1 cellular context compared by ENCODE assay signal in the genomic region with DNA sequence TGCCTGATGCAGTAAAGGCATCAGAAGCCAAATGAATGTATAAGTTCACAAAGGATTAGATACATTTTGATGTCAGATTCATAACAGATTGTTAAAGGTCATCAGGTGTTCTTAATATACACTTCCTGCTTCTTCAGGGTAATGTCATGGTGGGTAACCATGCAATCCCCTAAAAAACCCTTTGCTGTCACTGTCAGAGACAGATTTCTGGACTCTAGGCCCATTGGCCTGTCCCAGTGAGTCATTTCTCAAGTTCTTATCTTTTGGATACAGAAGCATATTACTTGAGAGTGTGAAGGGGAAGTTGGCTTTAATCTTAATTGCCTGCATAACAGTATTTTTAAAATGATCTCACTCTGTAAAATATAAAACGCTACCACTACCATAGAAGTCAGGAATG.
TF ChIP-seq lines count a peak whose summit lies in the region.

No MANE protein-coding gene starts in this region.

TF ChIP-seq in GM12878, 131 proteins besides CTCF, POLR2A, EP300 and RAD21 (continued from another document):
- TF ChIP-seq SREBF2 (IDR thresholded peaks at IDR 0.05; ENCODE audit: low read length) = no peak
- TF ChIP-seq NBN (IDR thresholded peaks at IDR 0.05) = peak; percentile 60; the same call in 1 of the 2 replicates
- TF ChIP-seq IKZF1 (conservative IDR thresholded peaks at IDR 0.05) = peak; percentile 93
- TF ChIP-seq POU2F2 (IDR thresholded peaks at IDR 0.05; ENCODE audit: borderline replicate concordance, low read depth, low read length) = peak; percentile 62; the same call in 1 of the 3 replicates
- TF ChIP-seq, protein P1, sequence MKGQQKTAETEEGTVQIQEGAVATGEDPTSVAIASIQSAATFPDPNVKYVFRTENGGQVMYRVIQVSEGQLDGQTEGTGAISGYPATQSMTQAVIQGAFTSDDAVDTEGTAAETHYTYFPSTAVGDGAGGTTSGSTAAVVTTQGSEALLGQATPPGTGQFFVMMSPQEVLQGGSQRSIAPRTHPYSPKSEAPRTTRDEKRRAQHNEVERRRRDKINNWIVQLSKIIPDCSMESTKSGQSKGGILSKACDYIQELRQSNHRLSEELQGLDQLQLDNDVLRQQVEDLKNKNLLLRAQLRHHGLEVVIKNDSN (IDR thresholded peaks at IDR 0.05; ENCODE audit: borderline replicate concordance, extremely low read length, insufficient read depth, low read depth, low read length) = no peak
- peak; percentile 94 for TF ChIP-seq JUNB (IDR thresholded peaks at IDR 0.05)
- TF ChIP-seq, protein P2, sequence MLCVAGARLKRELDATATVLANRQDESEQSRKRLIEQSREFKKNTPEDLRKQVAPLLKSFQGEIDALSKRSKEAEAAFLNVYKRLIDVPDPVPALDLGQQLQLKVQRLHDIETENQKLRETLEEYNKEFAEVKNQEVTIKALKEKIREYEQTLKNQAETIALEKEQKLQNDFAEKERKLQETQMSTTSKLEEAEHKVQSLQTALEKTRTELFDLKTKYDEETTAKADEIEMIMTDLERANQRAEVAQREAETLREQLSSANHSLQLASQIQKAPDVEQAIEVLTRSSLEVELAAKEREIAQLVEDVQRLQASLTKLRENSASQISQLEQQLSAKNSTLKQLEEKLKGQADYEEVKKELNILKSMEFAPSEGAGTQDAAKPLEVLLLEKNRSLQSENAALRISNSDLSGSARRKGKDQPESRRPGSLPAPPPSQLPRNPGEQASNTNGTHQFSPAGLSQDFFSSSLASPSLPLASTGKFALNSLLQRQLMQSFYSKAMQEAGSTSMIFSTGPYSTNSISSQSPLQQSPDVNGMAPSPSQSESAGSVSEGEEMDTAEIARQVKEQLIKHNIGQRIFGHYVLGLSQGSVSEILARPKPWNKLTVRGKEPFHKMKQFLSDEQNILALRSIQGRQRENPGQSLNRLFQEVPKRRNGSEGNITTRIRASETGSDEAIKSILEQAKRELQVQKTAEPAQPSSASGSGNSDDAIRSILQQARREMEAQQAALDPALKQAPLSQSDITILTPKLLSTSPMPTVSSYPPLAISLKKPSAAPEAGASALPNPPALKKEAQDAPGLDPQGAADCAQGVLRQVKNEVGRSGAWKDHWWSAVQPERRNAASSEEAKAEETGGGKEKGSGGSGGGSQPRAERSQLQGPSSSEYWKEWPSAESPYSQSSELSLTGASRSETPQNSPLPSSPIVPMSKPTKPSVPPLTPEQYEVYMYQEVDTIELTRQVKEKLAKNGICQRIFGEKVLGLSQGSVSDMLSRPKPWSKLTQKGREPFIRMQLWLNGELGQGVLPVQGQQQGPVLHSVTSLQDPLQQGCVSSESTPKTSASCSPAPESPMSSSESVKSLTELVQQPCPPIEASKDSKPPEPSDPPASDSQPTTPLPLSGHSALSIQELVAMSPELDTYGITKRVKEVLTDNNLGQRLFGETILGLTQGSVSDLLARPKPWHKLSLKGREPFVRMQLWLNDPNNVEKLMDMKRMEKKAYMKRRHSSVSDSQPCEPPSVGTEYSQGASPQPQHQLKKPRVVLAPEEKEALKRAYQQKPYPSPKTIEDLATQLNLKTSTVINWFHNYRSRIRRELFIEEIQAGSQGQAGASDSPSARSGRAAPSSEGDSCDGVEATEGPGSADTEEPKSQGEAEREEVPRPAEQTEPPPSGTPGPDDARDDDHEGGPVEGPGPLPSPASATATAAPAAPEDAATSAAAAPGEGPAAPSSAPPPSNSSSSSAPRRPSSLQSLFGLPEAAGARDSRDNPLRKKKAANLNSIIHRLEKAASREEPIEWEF (IDR thresholded peaks at IDR 0.05; ENCODE audit: insufficient replicate concordance, low read depth, low read length) = no peak
- no peak for TF ChIP-seq HDAC2 (IDR thresholded peaks at IDR 0.05)
- TF ChIP-seq, protein P3, sequence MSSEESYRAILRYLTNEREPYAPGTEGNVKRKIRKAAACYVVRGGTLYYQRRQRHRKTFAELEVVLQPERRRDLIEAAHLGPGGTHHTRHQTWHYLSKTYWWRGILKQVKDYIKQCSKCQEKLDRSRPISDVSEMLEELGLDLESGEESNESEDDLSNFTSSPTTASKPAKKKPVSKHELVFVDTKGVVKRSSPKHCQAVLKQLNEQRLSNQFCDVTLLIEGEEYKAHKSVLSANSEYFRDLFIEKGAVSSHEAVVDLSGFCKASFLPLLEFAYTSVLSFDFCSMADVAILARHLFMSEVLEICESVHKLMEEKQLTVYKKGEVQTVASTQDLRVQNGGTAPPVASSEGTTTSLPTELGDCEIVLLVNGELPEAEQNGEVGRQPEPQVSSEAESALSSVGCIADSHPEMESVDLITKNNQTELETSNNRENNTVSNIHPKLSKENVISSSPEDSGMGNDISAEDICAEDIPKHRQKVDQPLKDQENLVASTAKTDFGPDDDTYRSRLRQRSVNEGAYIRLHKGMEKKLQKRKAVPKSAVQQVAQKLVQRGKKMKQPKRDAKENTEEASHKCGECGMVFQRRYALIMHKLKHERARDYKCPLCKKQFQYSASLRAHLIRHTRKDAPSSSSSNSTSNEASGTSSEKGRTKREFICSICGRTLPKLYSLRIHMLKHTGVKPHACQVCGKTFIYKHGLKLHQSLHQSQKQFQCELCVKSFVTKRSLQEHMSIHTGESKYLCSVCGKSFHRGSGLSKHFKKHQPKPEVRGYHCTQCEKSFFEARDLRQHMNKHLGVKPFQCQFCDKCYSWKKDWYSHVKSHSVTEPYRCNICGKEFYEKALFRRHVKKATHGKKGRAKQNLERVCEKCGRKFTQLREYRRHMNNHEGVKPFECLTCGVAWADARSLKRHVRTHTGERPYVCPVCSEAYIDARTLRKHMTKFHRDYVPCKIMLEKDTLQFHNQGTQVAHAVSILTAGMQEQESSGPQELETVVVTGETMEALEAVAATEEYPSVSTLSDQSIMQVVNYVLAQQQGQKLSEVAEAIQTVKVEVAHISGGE (CRISPR knock-in tag; IDR thresholded peaks at IDR 0.05) = no peak
- TF ChIP-seq CHD2 (IDR thresholded peaks at IDR 0.05; ENCODE audit: borderline replicate concordance, low read depth, low read length) = no peak
- TF ChIP-seq ZZZ3 (IDR thresholded peaks at IDR 0.05; ENCODE audit: control insufficient read depth, insufficient read length, low read depth) = no peak
